ENCODE assay signal across 23 cellular contexts in genomic region chr4:25002679-25003078, GRCh38. TPM values are rescaled to one million over a fixed set of nuclear protein-coding genes. Genes with fewer than 3 reads are reported as not detected.
DNase-seq lines count a peak whose midpoint lies in the region; ATAC-seq and TF ChIP-seq lines count a peak whose summit lies in the region.
"Had no signal": no experiment of that assay in that cellular context is flagged by ENCODE, and none has a peak within 500 bp of the region (broad histone marks: within the 10 kb centered on the region; RNA-seq: fewer than 3 reads in every experiment).

No MANE protein-coding gene starts in this region.

- H3K4me1 ChIP-seq in spleen = peaks cover 0 to 11% (median 4%) of the 10 kb centered on the region in 6 donors
- peaks cover 0 to 21% (median 7%) of the 10 kb centered on the region in 4 donors for H3K4me1 ChIP-seq in tibial artery

- intact Hi-C loops in left cardiac atrium (cut with DNase I) (no loop called here), spleen (cut with DNase I; ENCODE audit: low total_unique reads) (no loop called here), tibial artery (cut with DNase I; ENCODE audit: low total_unique reads) (no loop called here)

- TF ChIP-seq CTCF in spleen (IDR thresholded peaks at IDR 0.05 in 8 of 11, conservative IDR thresholded peaks at IDR 0.05 in 3 of 11) (no peak), tibial artery (IDR thresholded peaks at IDR 0.05) (no peak)

- H3K36me3 ChIP-seq in spleen (no peaks in the 10 kb centered on the region), tibial artery (no peaks in the 10 kb centered on the region)
- H3K36me3 ChIP-seq: thoracic aorta had no signal

- H3K4me3 ChIP-seq in spleen = no peak overlapping the region
- no peak overlapping the region for H3K4me3 ChIP-seq in tibial artery
- H3K4me3 ChIP-seq: thoracic aorta had no signal

- no peaks in the 10 kb centered on the region for H3K9me3 ChIP-seq in spleen
- H3K9me3 ChIP-seq in tibial artery = no peaks in the 10 kb centered on the region
- H3K9me3 ChIP-seq: thoracic aorta had no signal

- H3K27ac ChIP-seq in spleen = no peak overlapping the region
- no peak overlapping the region for H3K27ac ChIP-seq in tibial artery
- H3K27ac ChIP-seq: thoracic aorta had no signal

- no peak for TF ChIP-seq POLR2A in spleen (IDR thresholded peaks at IDR 0.05)

- peaks cover 0 to 9% (median 0%) of the 10 kb centered on the region in 7 donors for H3K27me3 ChIP-seq in spleen (replicated peaks in 1 of 7)
- H3K27me3 ChIP-seq in tibial artery = no peaks in the 10 kb centered on the region

- WGBS in spleen, 5 donors = 50 to 81% (median 77%) methylated on average over 1 of the region's 1 CpG

- ATAC-seq in left cardiac atrium = peak; percentile 53 to 71
- no peak for ATAC-seq in GM21717 (IDR thresholded peaks at IDR 0.05; ENCODE audit: unreplicated experiment)
- ATAC-seq: activated T-cell treated with anti-CD3 and anti-CD28 coated beads, Interleukin-2, amount 50 U/mL, for 72 hours had no signal

- DNase-seq in GM03348 (ENCODE audit: low spot score) = peak; percentile 26
- DNase-seq in dermis blood vessel endothelial cell = peak; percentile 87
- no peak for DNase-seq in left cardiac atrium
- peak; percentile 61 for DNase-seq in pulmonary artery endothelial cell (ENCODE audit: low read depth, low spot score)
- no peak for DNase-seq in activated effector memory CD4-positive, alpha-beta T cell treated with anti-CD3 and anti-CD28 coated beads, Interleukin-2, amount 50 U/mL, for 16 hours
- DNase-seq in spleen = no peak
- no peak for DNase-seq in tibial artery
- DNase-seq: activated CD4-positive, alpha-beta T cell treated with anti-CD3 and anti-CD28 coated beads for 48 hours; activated naive CD4-positive, alpha-beta T cell treated with anti-CD3 and anti-CD28 coated beads, Interleukin-2, amount 10 ng/mL, durations not matched to agents 7 days and 5 days; activated T-cell treated with anti-CD3 and anti-CD28 coated beads, Interleukin-2, amount 50 U/mL, for 72 hours; amniotic stem cell; EL; foreskin melanocyte; mammary epithelial cell; NCI-H1092; NCI-H187; NCI-H526 treated with DMSO at 0.1 percent for 48 hours; stimulated activated CD4-positive, alpha-beta T cell treated with anti-CD3 and anti-CD28 coated beads, Interleukin-12 subunit alpha, Interleukin-12 subunit beta, amount 100 ng/mL, for 4 hours; stimulated activated CD4-positive, alpha-beta T cell treated with anti-CD3 and anti-CD28 coated beads, Interleukin-4, amount 100 ng/mL, for 4 hours; stimulated activated naive CD4-positive, alpha-beta T cell had no signal

RNA-seq across cellular contexts. Expression of gene LGI2, which starts 28.1 kb away (rescaled TPM):
- total RNA-seq in dermis blood vessel endothelial cell (0.05 TPM in 1 of 2 replicates, not detected in the other), left cardiac atrium (1 to 10 TPM; 5.3 to 7.4 TPM), pulmonary artery endothelial cell (0.04 and 0.13 TPM in 2 replicates), spleen (1 to 10 TPM in 2 of 7 donors, under 1 TPM in 5; 0.17 to 2.7 (median 0.51) TPM)
- polyA plus RNA-seq in spleen = 1 to 10 TPM in 2 of 3 donors, under 1 TPM in 1; 0.83 to 1.4 (median 1.2) TPM
- total RNA-seq: activated T-cell treated with anti-CD3 and anti-CD28 coated beads, Interleukin-2, amount 50 U/mL, for 72 hours; mammary epithelial cell had no signal
- polyA plus RNA-seq: AG04450, mammary epithelial cell had no signal

Comparison
In these comparisons a context has a peak if more than half of its experiments do, and no peak if none do; other contexts are left out.
1. DNase-seq: peak in GM03348 (single experiment), dermis blood vessel endothelial cell (single experiment) and pulmonary artery endothelial cell (single experiment); none in left cardiac atrium (single experiment), activated effector memory CD4-positive, alpha-beta T cell treated with anti-CD3 and anti-CD28 coated beads, Interleukin-2, amount 50 U/mL, for 16 hours (single experiment), spleen (single experiment) and tibial artery (0 of 2).